21 cellular contexts compared by ENCODE assay signal in genomic region chr5:39980056-39980455, GRCh38.
"Had no signal": no experiment of that assay in that cellular context is flagged by ENCODE, and none has a peak within 500 bp of the region (broad histone marks: within the 10 kb centered on the region; RNA-seq: fewer than 3 reads in every experiment).

No MANE protein-coding gene starts in this region.

- H3K4me1 Mint-ChIP-seq: activated CD4-positive, alpha-beta memory T cell treated with anti-CD3 and anti-CD28 coated beads, Interleukin-2, amount 10 ng/mL, durations not matched to agents 7 days and 5 days; activated CD8-positive, alpha-beta memory T cell treated with anti-CD3 and anti-CD28 coated beads, Interleukin-2, amount 10 ng/mL, durations not matched to agents 7 days and 5 days; central memory CD8-positive, alpha-beta T cell; nephron; WTC11 had no signal

- DNase-seq: activated CD4-positive, alpha-beta memory T cell treated with anti-CD3 and anti-CD28 coated beads, Interleukin-2, amount 10 ng/mL, durations not matched to agents 7 days and 5 days; activated CD4-positive, alpha-beta T cell treated with anti-CD3 and anti-CD28 coated beads for 4 hours; activated CD8-positive, alpha-beta memory T cell treated with anti-CD3 and anti-CD28 coated beads, Interleukin-2, amount 10 ng/mL, durations not matched to agents 7 days and 5 days; amniotic stem cell; cortex of kidney; foreskin keratinocyte; islet precursor cell; left colon; lower lobe of right lung; stimulated activated naive CD4-positive, alpha-beta T cell treated with Interleukin-2 at 50 U/mL for 16 hours; substantia nigra had no signal

- H3K27me3 Mint-ChIP-seq: activated CD4-positive, alpha-beta memory T cell treated with anti-CD3 and anti-CD28 coated beads, Interleukin-2, amount 10 ng/mL, durations not matched to agents 7 days and 5 days; activated naive CD8-positive, alpha-beta T cell; central memory CD8-positive, alpha-beta T cell had no signal

- H3K4me3 Mint-ChIP-seq: activated CD4-positive, alpha-beta memory T cell treated with anti-CD3 and anti-CD28 coated beads, Interleukin-2, amount 10 ng/mL, durations not matched to agents 7 days and 5 days; activated CD8-positive, alpha-beta memory T cell treated with anti-CD3 and anti-CD28 coated beads, Interleukin-2, amount 10 ng/mL, durations not matched to agents 7 days and 5 days; activated naive CD8-positive, alpha-beta T cell; central memory CD8-positive, alpha-beta T cell; mesothelial cell of epicardium; nephron; T-helper 2 cell treated with Interferon-gamma antibody and Interleukin-4, amounts not matched to agents 5 μg/mL and 100 μg/mL, for 36 hours; WTC11 had no signal

- ATAC-seq: activated CD8-positive, alpha-beta memory T cell treated with anti-CD3 and anti-CD28 coated beads, Interleukin-2, amount 10 ng/mL, durations not matched to agents 7 days and 5 days; foreskin keratinocyte; left colon; lower lobe of right lung; sciatic nerve; WTC11 had no signal

- H3K27ac Mint-ChIP-seq: activated CD4-positive, alpha-beta memory T cell treated with anti-CD3 and anti-CD28 coated beads, Interleukin-2, amount 10 ng/mL, durations not matched to agents 7 days and 5 days; activated CD8-positive, alpha-beta memory T cell treated with anti-CD3 and anti-CD28 coated beads, Interleukin-2, amount 10 ng/mL, durations not matched to agents 7 days and 5 days; activated naive CD8-positive, alpha-beta T cell; mesothelial cell of epicardium; nephron; T-helper 2 cell treated with Interferon-gamma antibody and Interleukin-4, amounts not matched to agents 5 μg/mL and 100 μg/mL, for 36 hours; WTC11 had no signal

- H3K36me3 Mint-ChIP-seq: activated naive CD8-positive, alpha-beta T cell; mesothelial cell of epicardium; WTC11 had no signal

- H3K9me3 Mint-ChIP-seq: activated CD4-positive, alpha-beta memory T cell treated with anti-CD3 and anti-CD28 coated beads, Interleukin-2, amount 10 ng/mL, durations not matched to agents 7 days and 5 days; central memory CD8-positive, alpha-beta T cell; T-helper 2 cell treated with Interferon-gamma antibody and Interleukin-4, amounts not matched to agents 5 μg/mL and 100 μg/mL, for 36 hours had no signal

- H3K4me3 ChIP-seq: esophagus muscularis mucosa, hepatocyte, lower lobe of right lung, tibial nerve had no signal
